21 cellular contexts compared by ENCODE assay signal in genomic region chr7:139567647-139568345, GRCh38. TPM values are rescaled to one million over a fixed set of nuclear protein-coding genes. Genes with fewer than 3 reads are reported as not detected.
DNase-seq lines count a peak whose midpoint lies in the region; ATAC-seq and TF ChIP-seq lines count a peak whose summit lies in the region.
"Had no signal": no experiment of that assay in that cellular context is flagged by ENCODE, and none has a peak within 500 bp of the region (broad histone marks: within the 10 kb centered on the region; RNA-seq: fewer than 3 reads in every experiment).

No MANE protein-coding gene starts in this region.

- H3K9me2 ChIP-seq in hepatocyte (replicated peaks; ENCODE audit: insufficient read depth), result no peaks in the 10 kb centered on the region

- CTCF ChIA-PET in CD4-positive, alpha-beta T cell (lab: Charles Lee), result no interaction called here
- CTCF ChIA-PET in HEK293 (lab: Yijun Ruan, JAX), result no interaction called here

- H2AFZ ChIP-seq in hepatocyte, result no peak overlapping the region

- POLR2A ChIA-PET in CD4-positive, alpha-beta T cell (lab: Charles Lee), result no interaction called here
- POLR2A ChIA-PET in HEK293 (lab: Yijun Ruan, JAX), result no interaction called here

- no peak for TF ChIP-seq CTCF in CD4-positive, alpha-beta T cell (IDR thresholded peaks at IDR 0.05)
- TF ChIP-seq CTCF in HEK293 (tag by site-specific recombination; IDR thresholded peaks at IDR 0.05) (no peak), endodermal cell (conservative IDR thresholded peaks at IDR 0.05) (no peak), neutrophil (IDR thresholded peaks at IDR 0.05) (no peak), hepatocyte (IDR thresholded peaks at IDR 0.05; ENCODE audit: poor library complexity) (no peak)

- H3K36me3 ChIP-seq in HEK293 (ENCODE audit: control insufficient read depth in 2 of 2, insufficient read depth in 1 of 2, low read length in 2 of 2), result peaks cover 0 to 3% of the 10 kb centered on the region in 2 experiments; a peak in 1 of 3 replicates
- H3K36me3 ChIP-seq in endodermal cell (ENCODE audit: control insufficient read depth, insufficient read depth, low read length), result peaks cover 55% of the 10 kb centered on the region
- peaks cover 74% of the 10 kb centered on the region for H3K36me3 ChIP-seq in neutrophil
- H3K36me3 ChIP-seq in hepatocyte (replicated peaks; ENCODE audit: insufficient read depth, low read depth), result no peaks in the 10 kb centered on the region
- H3K36me3 ChIP-seq: SJCRH30 had no signal

- H3K9me3 Mint-ChIP-seq in CD4-positive, alpha-beta T cell, result no peaks in the 10 kb centered on the region
- H3K9me3 Mint-ChIP-seq in endodermal cell, result no peaks in the 10 kb centered on the region
- H3K9me3 Mint-ChIP-seq: CD8-positive, alpha-beta memory T cell had no signal

- no peaks in the 10 kb centered on the region for H3K4me1 ChIP-seq in HEK293 (ENCODE audit: control insufficient read depth, insufficient read depth, low read length)
- H3K4me1 ChIP-seq in endodermal cell (ENCODE audit: control insufficient read depth, insufficient read depth, low read length), result peaks cover 32% of the 10 kb centered on the region
- H3K4me1 ChIP-seq in neutrophil (ENCODE audit: control insufficient read depth in 1 of 2, insufficient read depth in 1 of 2, low read depth in 1 of 2, low read length in 1 of 2), result peaks cover 22 to 30% of the 10 kb centered on the region in 2 experiments
- H3K4me1 ChIP-seq in hepatocyte (ENCODE audit: insufficient read depth), result no peaks in the 10 kb centered on the region
- H3K4me1 ChIP-seq: SJCRH30 had no signal

- peaks cover 45% of the 10 kb centered on the region for H3K36me3 Mint-ChIP-seq in CD4-positive, alpha-beta T cell (ENCODE audit: low read depth)
- peaks cover 28% of the 10 kb centered on the region for H3K36me3 Mint-ChIP-seq in endodermal cell (ENCODE audit: low read depth)

- no peaks in the 10 kb centered on the region for H3K9me3 ChIP-seq in CD4-positive, alpha-beta T cell (ENCODE audit: control insufficient read depth, low read length)
- H3K9me3 ChIP-seq in HEK293 (ENCODE audit: control insufficient read depth, insufficient read depth, low read depth, low read length) (no peaks in the 10 kb centered on the region), endodermal cell (ENCODE audit: control insufficient read depth, low read length) (no peaks in the 10 kb centered on the region), neutrophil (no peaks in the 10 kb centered on the region), hepatocyte (ENCODE audit: low read depth) (no peaks in the 10 kb centered on the region)
- H3K9me3 ChIP-seq: SJCRH30 had no signal

- H3K4me1 Mint-ChIP-seq in CD4-positive, alpha-beta T cell (ENCODE audit: low read depth), result peaks cover 53% of the 10 kb centered on the region
- H3K4me1 Mint-ChIP-seq in endodermal cell, result peaks cover 57% of the 10 kb centered on the region

- H3K4me2 ChIP-seq in hepatocyte, result no peak overlapping the region

- DNase-seq in CD4-positive, alpha-beta T cell, result no peak
- DNase-seq in endodermal cell (peak; percentile 42), hepatocyte (ENCODE audit: low spot score) (no peak), NCI-H526 (lab: John Stamatoyannopoulos, UW) (no peak)
- DNase-seq: ACHN, GF-D8, IMR-90, MV-4-11, NCI-H1436, NCI-H2081 treated with DMSO at 0.1 percent for 48 hours, NCI-H2227 treated with DMSO at 0.1 percent for 48 hours, NCI-H524 treated with DMSO at 0.1 percent for 48 hours, RPMI8226, SJCRH30 had no signal

- H3K4me3 Mint-ChIP-seq in CD4-positive, alpha-beta T cell, result no peak overlapping the region
- no peak overlapping the region for H3K4me3 Mint-ChIP-seq in endodermal cell
- H3K4me3 Mint-ChIP-seq: CD8-positive, alpha-beta memory T cell had no signal

- H3K27ac ChIP-seq in CD4-positive, alpha-beta T cell (ENCODE audit: low read depth, low read length), result no peak overlapping the region
- H3K27ac ChIP-seq in HEK293 (ENCODE audit: extremely low read depth, low read depth, low read length), result no peak overlapping the region
- no peak overlapping the region for H3K27ac ChIP-seq in endodermal cell (ENCODE audit: low read depth, low read length)
- peak overlapping the region; percentile 62 for H3K27ac ChIP-seq in neutrophil
- no peak overlapping the region for H3K27ac ChIP-seq in hepatocyte
- H3K27ac ChIP-seq: SJCRH30 had no signal

- H3K27me3 Mint-ChIP-seq in CD4-positive, alpha-beta T cell, result no peaks in the 10 kb centered on the region
- no peaks in the 10 kb centered on the region for H3K27me3 Mint-ChIP-seq in endodermal cell (ENCODE audit: insufficient read depth)

- intact Hi-C loops in CD4-positive, alpha-beta T cell (cut with DNase I, micrococcal nuclease), result no loop called here

- no peak overlapping the region for H3K9ac ChIP-seq in endodermal cell (ENCODE audit: extremely low read depth, low read length, poor library complexity, severe bottlenecking)

- H3K4me3 ChIP-seq in HEK293 (ENCODE audit: low read depth, low read length), result no peak overlapping the region
- no peak overlapping the region for H3K4me3 ChIP-seq in endodermal cell (ENCODE audit: low read length)
- no peak overlapping the region for H3K4me3 ChIP-seq in neutrophil (ENCODE audit: low read depth in 1 of 2, low read length in 1 of 2)
- H3K4me3 ChIP-seq in hepatocyte, result no peak overlapping the region
- H3K4me3 ChIP-seq: SJCRH30 had no signal

- ATAC-seq in CD4-positive, alpha-beta T cell (ENCODE audit: poor library complexity), result no peak
- ATAC-seq in HG03442 (IDR thresholded peaks at IDR 0.05; ENCODE audit: unreplicated experiment), result no peak

- peak overlapping the region; percentile 14 for H3K27ac Mint-ChIP-seq in CD4-positive, alpha-beta T cell
- peak overlapping the region; percentile 56 for H3K27ac Mint-ChIP-seq in endodermal cell

- H3K27me3 ChIP-seq in CD4-positive, alpha-beta T cell (ENCODE audit: control insufficient read depth, insufficient read depth, low read length), result no peaks in the 10 kb centered on the region
- H3K27me3 ChIP-seq in endodermal cell (ENCODE audit: control insufficient read depth, insufficient read depth, low read length, poor library complexity, severe bottlenecking), result no peaks in the 10 kb centered on the region
- H3K27me3 ChIP-seq in neutrophil, result no peaks in the 10 kb centered on the region
- H3K27me3 ChIP-seq in hepatocyte, result no peaks in the 10 kb centered on the region
- H3K27me3 ChIP-seq: SJCRH30 had no signal

- H4K20me1 ChIP-seq in hepatocyte (ENCODE audit: insufficient read depth, poor library complexity, severe bottlenecking), result no peaks in the 10 kb centered on the region

- 88 to 93% methylated on average over 12 to 14 of the region's 14 CpGs for WGBS in endodermal cell (ENCODE audit: insufficient coverage in 1 of 2, insufficient read length in 1 of 2), 2 experiments
- WGBS in hepatocyte (ENCODE audit: low lambda C conversion rate, missing lambda C conversion rate), result 82% methylated on average over 14 of the region's 14 CpGs

- no peaks in the 10 kb centered on the region for H3K79me2 ChIP-seq in hepatocyte

TF ChIP-seq in HEK293, 187 proteins besides CTCF, POLR2A, EP300 and RAD21:
- TF ChIP-seq, protein P1, sequence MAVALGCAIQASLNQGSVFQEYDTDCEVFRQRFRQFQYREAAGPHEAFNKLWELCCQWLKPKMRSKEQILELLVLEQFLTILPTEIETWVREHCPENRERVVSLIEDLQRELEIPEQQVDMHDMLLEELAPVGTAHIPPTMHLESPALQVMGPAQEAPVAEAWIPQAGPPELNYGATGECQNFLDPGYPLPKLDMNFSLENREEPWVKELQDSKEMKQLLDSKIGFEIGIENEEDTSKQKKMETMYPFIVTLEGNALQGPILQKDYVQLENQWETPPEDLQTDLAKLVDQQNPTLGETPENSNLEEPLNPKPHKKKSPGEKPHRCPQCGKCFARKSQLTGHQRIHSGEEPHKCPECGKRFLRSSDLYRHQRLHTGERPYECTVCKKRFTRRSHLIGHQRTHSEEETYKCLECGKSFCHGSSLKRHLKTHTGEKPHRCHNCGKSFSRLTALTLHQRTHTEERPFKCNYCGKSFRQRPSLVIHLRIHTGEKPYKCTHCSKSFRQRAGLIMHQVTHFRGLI (tag by site-specific recombination; IDR thresholded peaks at IDR 0.05), result peak; percentile 40; the same call in 1 of the 2 replicates
- TF ChIP-seq ZSCAN23 (tag by site-specific recombination; IDR thresholded peaks at IDR 0.05), result no peak

RNA-seq across cellular contexts. Expression of gene CLEC2L, which starts 44.3 kb away (rescaled TPM):
- total RNA-seq in CD4-positive, alpha-beta T cell, result not detected
- total RNA-seq in endodermal cell (1 to 10 TPM; 1.2 to 1.5 TPM), hepatocyte (not detected in 2 replicates)
- 0.61 TPM for polyA plus RNA-seq in endodermal cell (2013, experiment 1 of 2)
- polyA plus RNA-seq in endodermal cell (2013, experiment 2 of 2), result 0.41 TPM
- not detected in 2 replicates for polyA plus RNA-seq in hepatocyte
- total RNA-seq: CD8-positive, alpha-beta memory T cell; HT-29; IMR-90; LHCN-M2; OCI-LY7; SJCRH30 had no signal
- polyA plus RNA-seq: CD8-positive, alpha-beta memory T cell; IMR-90 had no signal
